In genomic region chr11:134226806-134227325, GRCh38 we compare ENCODE assay signal across 11 cellular contexts. TPM values are rescaled to one million over a fixed set of nuclear protein-coding genes. Genes with fewer than 3 reads are reported as not detected.
DNase-seq lines count a peak whose midpoint lies in the region; ATAC-seq and TF ChIP-seq lines count a peak whose summit lies in the region.
"Had no signal": no experiment of that assay in that cellular context is flagged by ENCODE, and none has a peak within 500 bp of the region (broad histone marks: within the 10 kb centered on the region; RNA-seq: fewer than 3 reads in every experiment).

No MANE protein-coding gene starts in this region.

- H3K4me1 Mint-ChIP-seq in activated naive CD8-positive, alpha-beta T cell treated with anti-CD3 and anti-CD28 coated beads, Interleukin-2, amount 50 U/mL, for 24 hours: peaks cover 77% of the 10 kb centered on the region
- H3K4me1 Mint-ChIP-seq in mesothelial cell of epicardium: peaks cover 53% of the 10 kb centered on the region

- CTCF ChIA-PET in AG04450 (lab: Charles Lee): interaction anchor here (0.6 to 2.8 kb wide), 3 partner anchors 18 to 178 kb away, joined by 3 to 11 read pairs (median 8); no protein-coding TSS in a partner anchor

- peaks cover 16% of the 10 kb centered on the region for H3K36me3 Mint-ChIP-seq in activated naive CD8-positive, alpha-beta T cell treated with anti-CD3 and anti-CD28 coated beads, Interleukin-2, amount 50 U/mL, for 24 hours (ENCODE audit: low read depth)
- H3K36me3 Mint-ChIP-seq in mesothelial cell of epicardium: no peaks in the 10 kb centered on the region

- H3K27ac Mint-ChIP-seq in activated naive CD8-positive, alpha-beta T cell treated with anti-CD3 and anti-CD28 coated beads, Interleukin-2, amount 50 U/mL, for 24 hours: no peak overlapping the region
- H3K27ac Mint-ChIP-seq in mesothelial cell of epicardium: no peak overlapping the region

- DNase-seq in AG04450 (ENCODE audit: low read depth, low spot score) (no peak), GM23248 (peak; percentile 4), mesothelial cell of epicardium (ENCODE audit: low spot score in 2 of 2, unreplicated experiment in 2 of 2) (no peak), medulla oblongata (ENCODE audit: extremely low spot score) (no peak)
- DNase-seq in activated naive CD8-positive, alpha-beta T cell treated with anti-CD3 and anti-CD28 coated beads, Interleukin-2, amount 50 U/mL, for 24 hours: no peak
- DNase-seq: adrenal gland, Calu3, NCI-H2029 treated with DMSO at 0.1 percent for 48 hours had no signal

- peaks cover 17% of the 10 kb centered on the region; the same call in 1 of the 2 replicates for H4K20me1 ChIP-seq in GM23248 (ENCODE audit: insufficient read depth)

- H3K27me3 ChIP-seq in AG04450 (ENCODE audit: control insufficient read depth, insufficient read depth, low read length) (no peaks in the 10 kb centered on the region), GM23248 (replicated peaks; ENCODE audit: insufficient read depth) (no peaks in the 10 kb centered on the region)
- H3K27me3 ChIP-seq: adrenal gland had no signal

- 87 to 88% methylated on average over 5 of the region's 5 CpGs for WGBS in GM23248 (ENCODE audit: low coverage in 1 of 2, low lambda C conversion rate in 2 of 2, missing lambda C conversion rate in 2 of 2), 2 experiments

- peaks cover 89% of the 10 kb centered on the region for H3K79me2 ChIP-seq in GM23248 (ENCODE audit: insufficient read depth)

- H2AFZ ChIP-seq in GM23248: no peak overlapping the region

- H3K4me3 ChIP-seq in AG04450 (ENCODE audit: low read depth, low read length): peak overlapping the region; percentile 14; the same call in 1 of the 2 replicates
- H3K4me3 ChIP-seq in GM23248: no peak overlapping the region

- H3K4me2 ChIP-seq in GM23248 (ENCODE audit: unreplicated experiment): peak overlapping the region; percentile 79

- ATAC-seq in activated naive CD8-positive, alpha-beta T cell treated with anti-CD3 and anti-CD28 coated beads, Interleukin-2, amount 50 U/mL, for 24 hours: no peak
- ATAC-seq in HG02870 (IDR thresholded peaks at IDR 0.05; ENCODE audit: unreplicated experiment) (no peak), GM21367 (IDR thresholded peaks at IDR 0.05; ENCODE audit: unreplicated experiment) (no peak), HG02571 (IDR thresholded peaks at IDR 0.05; ENCODE audit: unreplicated experiment) (no peak)

- H3K4me1 ChIP-seq in GM23248 (ENCODE audit: insufficient read depth): peaks cover 43% of the 10 kb centered on the region

- peaks cover 20% of the 10 kb centered on the region for H3F3A ChIP-seq in GM23248 (ENCODE audit: insufficient read depth)

- no peaks in the 10 kb centered on the region for H3K36me3 ChIP-seq in GM23248 (ENCODE audit: low read depth)
- H3K36me3 ChIP-seq: adrenal gland had no signal

- H3K9me3 ChIP-seq in AG04450 (ENCODE audit: control insufficient read depth, insufficient read depth, low read length) (no peaks in the 10 kb centered on the region; the same call in 1 of the 2 replicates), GM23248 (ENCODE audit: low read depth) (no peaks in the 10 kb centered on the region)
- H3K9me3 ChIP-seq: adrenal gland had no signal

- H3K9ac ChIP-seq in GM23248: peak overlapping the region; percentile 87; the same call in 1 of the 2 replicates

- POLR2A ChIA-PET in AG04450 (lab: Yijun Ruan, JAX): no interaction called here

- H3K27me3 Mint-ChIP-seq in activated naive CD8-positive, alpha-beta T cell treated with anti-CD3 and anti-CD28 coated beads, Interleukin-2, amount 50 U/mL, for 24 hours: peaks cover 3% of the 10 kb centered on the region
- no peaks in the 10 kb centered on the region for H3K27me3 Mint-ChIP-seq in mesothelial cell of epicardium (ENCODE audit: low read depth)

- in situ Hi-C loops in GM23248 (cut with MboI): no loop called here

- H3K9me2 ChIP-seq in GM23248 (ENCODE audit: insufficient read depth): no peaks in the 10 kb centered on the region

- no peak for TF ChIP-seq CTCF in AG04450 (IDR thresholded peaks at IDR 0.05; ENCODE audit: low read depth, low read length)
- TF ChIP-seq CTCF in mesothelial cell of epicardium (IDR thresholded peaks at IDR 0.05; ENCODE audit: unreplicated experiment): no peak

- no peak overlapping the region for H3K27ac ChIP-seq in AG04450 (ENCODE audit: low read depth, low read length)
- no peak overlapping the region for H3K27ac ChIP-seq in GM23248
- H3K27ac ChIP-seq: adrenal gland had no signal

- H3K4me3 Mint-ChIP-seq in activated naive CD8-positive, alpha-beta T cell treated with anti-CD3 and anti-CD28 coated beads, Interleukin-2, amount 50 U/mL, for 24 hours: peak overlapping the region; percentile 91
- peak overlapping the region; percentile 30 for H3K4me3 Mint-ChIP-seq in mesothelial cell of epicardium

- no peaks in the 10 kb centered on the region for H3K9me3 Mint-ChIP-seq in activated naive CD8-positive, alpha-beta T cell treated with anti-CD3 and anti-CD28 coated beads, Interleukin-2, amount 50 U/mL, for 24 hours
- H3K9me3 Mint-ChIP-seq in mesothelial cell of epicardium: no peaks in the 10 kb centered on the region

RNA-seq across cellular contexts. Expression of gene VPS26B, which starts 2.4 kb away (rescaled TPM):
- 49.9 and 53.7 TPM in 2 replicates for polyA plus RNA-seq in AG04450 (2011; rRNA removed)
- 66.8 and 67.1 TPM in 2 replicates for polyA minus RNA-seq in AG04450 (2011; rRNA and poly(A)+ RNA removed)
- 36.9 and 40.3 TPM in 2 replicates for total RNA-seq in GM23248 (2014; rRNA removed; shearing (Covaris generic))
- polyA plus RNA-seq in GM23248 (2016; fragmentation: Nextera tagmentation; extraction: Ambion mirVana): 27.4 and 28.7 TPM in 2 replicates
- total RNA-seq in mesothelial cell of epicardium: 42.4 to 47.8 TPM (median 43.9 TPM) in 3 replicates

RNA-seq across cellular contexts. Expression of gene NCAPD3, which starts 3.1 kb away (rescaled TPM):
- 10.2 and 12.2 TPM in 2 replicates for polyA plus RNA-seq in AG04450 (2011; rRNA removed)
- polyA minus RNA-seq in AG04450 (2011; rRNA and poly(A)+ RNA removed): 18.7 and 19.2 TPM in 2 replicates
- total RNA-seq in GM23248 (2014; rRNA removed; shearing (Covaris generic)): 9.0 and 13.3 TPM in 2 replicates
- 13.6 and 16.3 TPM in 2 replicates for polyA plus RNA-seq in GM23248 (2016; fragmentation: Nextera tagmentation; extraction: Ambion mirVana)
- 25.4 to 30.9 TPM (median 30.0 TPM) in 3 replicates for total RNA-seq in mesothelial cell of epicardium

RNA-seq across cellular contexts. Expression of gene THYN1, which starts 26.3 kb away (rescaled TPM):
- 73.3 and 80.8 TPM in 2 replicates for polyA plus RNA-seq in AG04450 (2011; rRNA removed)
- 51.9 and 52.5 TPM in 2 replicates for polyA minus RNA-seq in AG04450 (2011; rRNA and poly(A)+ RNA removed)
- total RNA-seq in GM23248 (2014; rRNA removed; shearing (Covaris generic)): 24.3 and 25.6 TPM in 2 replicates
- polyA plus RNA-seq in GM23248 (2016; fragmentation: Nextera tagmentation; extraction: Ambion mirVana): 44.2 and 49.8 TPM in 2 replicates
- 34.2 to 38.6 TPM (median 34.9 TPM) in 3 replicates for total RNA-seq in mesothelial cell of epicardium

RNA-seq across cellular contexts. Expression of gene ACAD8, which starts 26.5 kb away (rescaled TPM):
- polyA plus RNA-seq in AG04450 (2011; rRNA removed) (22.1 and 24.7 TPM in 2 replicates), GM23248 (2016; fragmentation: Nextera tagmentation; extraction: Ambion mirVana) (18.5 and 19.4 TPM in 2 replicates)
- polyA minus RNA-seq in AG04450 (2011; rRNA and poly(A)+ RNA removed): 13.5 and 13.6 TPM in 2 replicates
- 18.9 and 26.7 TPM in 2 replicates for total RNA-seq in GM23248 (2014; rRNA removed; shearing (Covaris generic))
- 23.1 to 24.4 TPM (median 23.1 TPM) in 3 replicates for total RNA-seq in mesothelial cell of epicardium

RNA-seq across cellular contexts. Expression of gene GLB1L3, which starts 49.3 kb away (rescaled TPM):
- not detected in 2 replicates for polyA plus RNA-seq in AG04450 (2011; rRNA removed)
- polyA minus RNA-seq in AG04450 (2011; rRNA and poly(A)+ RNA removed): not detected in 2 replicates
- total RNA-seq in GM23248 (2014; rRNA removed; shearing (Covaris generic)): not detected in 2 replicates
- polyA plus RNA-seq in GM23248 (2016; fragmentation: Nextera tagmentation; extraction: Ambion mirVana): not detected in 2 replicates
- total RNA-seq in mesothelial cell of epicardium: not detected in 3 replicates
- total RNA-seq: Calu3 had no signal
